9 cellular contexts compared by ENCODE assay signal in genomic region chr1:111202707-111203623, GRCh38. TPM values are rescaled to one million over a fixed set of nuclear protein-coding genes. Genes with fewer than 3 reads are reported as not detected.
DNase-seq lines count a peak whose midpoint lies in the region; ATAC-seq and TF ChIP-seq lines count a peak whose summit lies in the region.
"Had no signal": no experiment of that assay in that cellular context is flagged by ENCODE, and none has a peak within 500 bp of the region (broad histone marks: within the 10 kb centered on the region; RNA-seq: fewer than 3 reads in every experiment).

No MANE protein-coding gene starts in this region.

- POLR2A ChIA-PET in activated CD4-positive, alpha-beta T cell treated with anti-CD3 and anti-CD28 coated beads for 36 hours (lab: Charles Lee), result interaction anchor here (0.7 to 0.9 kb wide), 2 partner anchors 14 to 64 kb away, joined by 3 to 5 read pairs; no protein-coding TSS in a partner anchor

- CTCF ChIA-PET in activated CD4-positive, alpha-beta T cell treated with anti-CD3 and anti-CD28 coated beads for 36 hours (lab: Charles Lee), result interaction anchor here (1.4 to 9.1 kb wide), 2 partner anchors 12 to 18 kb away, joined by 5 to 115 read pairs; no protein-coding TSS in a partner anchor

- no peaks in the 10 kb centered on the region for H3K27me3 Mint-ChIP-seq in activated CD4-positive, alpha-beta T cell treated with anti-CD3 and anti-CD28 coated beads for 36 hours

- peak overlapping the region; percentile 98 for H3K27ac Mint-ChIP-seq in activated CD4-positive, alpha-beta T cell treated with anti-CD3 and anti-CD28 coated beads for 36 hours

- H3K36me3 ChIP-seq in RWPE2 (ENCODE audit: low read depth), result peaks cover 2% of the 10 kb centered on the region; the same call in 1 of the 2 replicates
- H3K36me3 ChIP-seq in hepatocyte (replicated peaks; ENCODE audit: insufficient read depth, low read depth), result no peaks in the 10 kb centered on the region
- H3K36me3 ChIP-seq in subcutaneous abdominal adipose tissue (ENCODE audit: control insufficient read depth in 5 of 5, insufficient read depth in 5 of 5, low read length in 5 of 5), result no peaks in the 10 kb centered on the region

- H3K9me2 ChIP-seq in hepatocyte (replicated peaks; ENCODE audit: insufficient read depth), result no peaks in the 10 kb centered on the region

- H3K4me1 ChIP-seq in RWPE2 (ENCODE audit: insufficient read depth, poor library complexity, severe bottlenecking) (peaks cover 16% of the 10 kb centered on the region), hepatocyte (ENCODE audit: insufficient read depth) (peaks cover 19% of the 10 kb centered on the region), subcutaneous abdominal adipose tissue (ENCODE audit: control insufficient read depth in 5 of 5, insufficient read depth in 5 of 5, low read length in 5 of 5) (peaks cover 0 to 57% (median 41%) of the 10 kb centered on the region in 5 donors)

- H3K4me3 ChIP-seq in RWPE2 (ENCODE audit: severe bottlenecking), result peak overlapping the region; percentile 66
- H3K4me3 ChIP-seq in hepatocyte, result no peak overlapping the region
- peak overlapping the region; percentile 43 to 72 (median 67) for H3K4me3 ChIP-seq in subcutaneous abdominal adipose tissue (ENCODE audit: low read depth in 1 of 5, low read length in 5 of 5)

- H3K4me2 ChIP-seq in hepatocyte, result peak overlapping the region; percentile 73

- 86% methylated on average over 4 of the region's 4 CpGs for WGBS in hepatocyte (ENCODE audit: low lambda C conversion rate, missing lambda C conversion rate)

- no peaks in the 10 kb centered on the region for H3K79me2 ChIP-seq in hepatocyte

- DNase-seq in activated CD4-positive, alpha-beta T cell treated with anti-CD3 and anti-CD28 coated beads for 36 hours, result no peak
- no peak for DNase-seq in activated CD4-positive, alpha-beta T cell treated with anti-CD3 and anti-CD28 coated beads for 1 hour
- DNase-seq in RWPE2 (ENCODE audit: low spot score), result no peak
- no peak for DNase-seq in hepatocyte (ENCODE audit: low spot score)
- no peak for DNase-seq in hepatic stellate cell (ENCODE audit: low spot score)
- no peak for DNase-seq in stimulated activated CD4-positive, alpha-beta T cell treated with anti-CD3 and anti-CD28 coated beads, Interleukin-12 subunit alpha, Interleukin-12 subunit beta, amount 100 ng/mL, for 4 hours

- peak overlapping the region in 3 of 5 donors; percentile 26 to 71 (median 44) for H3K9ac ChIP-seq in subcutaneous abdominal adipose tissue (ENCODE audit: low read length in 5 of 5)

- peaks cover 52% of the 10 kb centered on the region for H3K4me1 Mint-ChIP-seq in activated CD4-positive, alpha-beta T cell treated with anti-CD3 and anti-CD28 coated beads for 36 hours

- H3K36me3 Mint-ChIP-seq in activated CD4-positive, alpha-beta T cell treated with anti-CD3 and anti-CD28 coated beads for 36 hours (ENCODE audit: low read depth), result peaks cover 26% of the 10 kb centered on the region

- peak overlapping the region; percentile 96 for H3K4me3 Mint-ChIP-seq in activated CD4-positive, alpha-beta T cell treated with anti-CD3 and anti-CD28 coated beads for 36 hours

- ATAC-seq in activated CD4-positive, alpha-beta T cell treated with anti-CD3 and anti-CD28 coated beads for 36 hours, result no peak
- ATAC-seq in RWPE2 (ENCODE audit: low read depth) (no peak), HG03108 (IDR thresholded peaks at IDR 0.05; ENCODE audit: unreplicated experiment) (no peak)

- intact Hi-C loops in activated CD4-positive, alpha-beta T cell treated with anti-CD3 and anti-CD28 coated beads for 36 hours (cut with DNase I, micrococcal nuclease), result loop anchor here (1.0 to 5.0 kb wide), 7 partner anchors 64 to 554 kb away; partner anchors contain the start of genes ATP5PB (in 1 of the 2), DDX20 (in 1 of the 2), KCNA3 (in 1 of the 2) and WDR77 (in 1 of the 2)

- no peaks in the 10 kb centered on the region for H3K9me3 ChIP-seq in RWPE2 (ENCODE audit: severe bottlenecking)
- H3K9me3 ChIP-seq in hepatocyte (ENCODE audit: low read depth), result no peaks in the 10 kb centered on the region
- no peaks in the 10 kb centered on the region for H3K9me3 ChIP-seq in subcutaneous abdominal adipose tissue (ENCODE audit: control insufficient read depth in 5 of 5, low read length in 5 of 5)

- no peak overlapping the region for H2AFZ ChIP-seq in hepatocyte

- no peak for TF ChIP-seq CTCF in RWPE2 (IDR thresholded peaks at IDR 0.05; ENCODE audit: poor library complexity, severe bottlenecking)
- TF ChIP-seq CTCF in hepatocyte (IDR thresholded peaks at IDR 0.05; ENCODE audit: poor library complexity), result no peak

- H4K20me1 ChIP-seq in hepatocyte (ENCODE audit: insufficient read depth, poor library complexity, severe bottlenecking), result no peaks in the 10 kb centered on the region

- H3K27ac ChIP-seq in RWPE2 (ENCODE audit: poor library complexity, severe bottlenecking) (peak overlapping the region; percentile 48), hepatocyte (peak overlapping the region; percentile 63), subcutaneous abdominal adipose tissue (ENCODE audit: low read depth, low read length) (peak overlapping the region; percentile 66)

- no peaks in the 10 kb centered on the region for H3K27me3 ChIP-seq in RWPE2 (ENCODE audit: insufficient read depth, poor library complexity, severe bottlenecking)
- no peaks in the 10 kb centered on the region for H3K27me3 ChIP-seq in hepatocyte
- no peaks in the 10 kb centered on the region for H3K27me3 ChIP-seq in subcutaneous abdominal adipose tissue (ENCODE audit: control insufficient read depth in 5 of 5, insufficient read depth in 4 of 5, low read length in 5 of 5)

- no peaks in the 10 kb centered on the region for H3K9me3 Mint-ChIP-seq in activated CD4-positive, alpha-beta T cell treated with anti-CD3 and anti-CD28 coated beads for 36 hours (ENCODE audit: low read depth)

RNA-seq across cellular contexts. Expression of gene DENND2D, which starts 2.5 kb away (rescaled TPM):
- total RNA-seq in activated CD4-positive, alpha-beta T cell treated with anti-CD3 and anti-CD28 coated beads for 36 hours, result 100 to 1,000 TPM; 174 to 190 TPM
- 7.3 and 7.6 TPM in 2 replicates for total RNA-seq in hepatocyte
- polyA plus RNA-seq in hepatocyte, result 8.3 and 14.3 TPM in 2 replicates

RNA-seq across cellular contexts. Expression of gene CHI3L2, which starts 24.5 kb away (rescaled TPM):
- 10 to 100 TPM; 12.7 TPM for total RNA-seq in activated CD4-positive, alpha-beta T cell treated with anti-CD3 and anti-CD28 coated beads for 36 hours
- 2.4 and 5.7 TPM in 2 replicates for total RNA-seq in hepatocyte
- 0.24 and 3.9 TPM in 2 replicates for polyA plus RNA-seq in hepatocyte
- total RNA-seq: pulmonary artery endothelial cell had no signal

Comparison
In these comparisons a context has a peak if more than half of its experiments do, and no peak if none do; other contexts are left out.
1. RNA of gene DENND2D, which starts 2.5 kb away (total RNA-seq): 174 to 190 TPM in activated CD4-positive, alpha-beta T cell treated with anti-CD3 and anti-CD28 coated beads for 36 hours; 7.3 to 7.6 TPM in hepatocyte; every median in the first group is over 10 times any median in the second.
2. Peak in every context shown above with its lines, with median percentiles within 50 percentile points of each other: H3K27ac ChIP-seq.